In genomic region chr4:54091637-54092404, GRCh38 we compare ENCODE assay signal across 1 cellular context.
TF ChIP-seq lines count a peak whose summit lies in the region.

No MANE protein-coding gene starts in this region.

TF ChIP-seq in HEK293, 187 proteins besides CTCF, POLR2A, EP300 and RAD21 (continued from another document and continues in another):
- TF ChIP-seq GFI1B (tag by site-specific recombination; IDR thresholded peaks at IDR 0.05) (no peak), ZNF280C (tag by site-specific recombination; IDR thresholded peaks at IDR 0.05) (no peak), ELK4 (IDR thresholded peaks at IDR 0.05; ENCODE audit: borderline replicate concordance, low read depth, low read length) (no peak), ZSCAN4 (tag by site-specific recombination; IDR thresholded peaks at IDR 0.05) (no peak), SCRT2 (tag by site-specific recombination; IDR thresholded peaks at IDR 0.05) (peak; percentile 83), ZNF354C (tag by site-specific recombination; IDR thresholded peaks at IDR 0.05; ENCODE audit: borderline replicate concordance, low read depth) (no peak), ZNF624 (tag by site-specific recombination; IDR thresholded peaks at IDR 0.05) (no peak), ZNF121 (tag by site-specific recombination; IDR thresholded peaks at IDR 0.05) (no peak), ZBTB20 (tag by site-specific recombination; IDR thresholded peaks at IDR 0.05) (peak; percentile 22; the same call in 1 of the 2 replicates), SP3 (tag by site-specific recombination; IDR thresholded peaks at IDR 0.05) (no peak), ZNF555 (tag by site-specific recombination; conservative IDR thresholded peaks at IDR 0.05) (no peak), ZNF639 (tag by site-specific recombination; IDR thresholded peaks at IDR 0.05) (no peak), FEZF1 (tag by site-specific recombination; IDR thresholded peaks at IDR 0.05) (peak; percentile 51; the same call in 1 of the 2 replicates), PRDM2 (tag by site-specific recombination; IDR thresholded peaks at IDR 0.05; ENCODE audit: borderline replicate concordance) (no peak), ZNF23 (tag by site-specific recombination; IDR thresholded peaks at IDR 0.05; ENCODE audit: borderline replicate concordance) (no peak), IKZF3 (tag by site-specific recombination; IDR thresholded peaks at IDR 0.05) (no peak), ZNF404 (tag by site-specific recombination; IDR thresholded peaks at IDR 0.05) (no peak), ZNF510 (tag by site-specific recombination; IDR thresholded peaks at IDR 0.05; ENCODE audit: insufficient replicate concordance) (no peak), ZNF600 (tag by site-specific recombination; IDR thresholded peaks at IDR 0.05) (peak; percentile 72; the same call in 1 of the 2 replicates), INSM2 (tag by site-specific recombination; IDR thresholded peaks at IDR 0.05) (no peak), PBX3 (CRISPR knock-in tag; IDR thresholded peaks at IDR 0.05) (no peak), ZNF707 (tag by site-specific recombination; IDR thresholded peaks at IDR 0.05) (no peak), ZNF658 (tag by site-specific recombination; IDR thresholded peaks at IDR 0.05) (no peak), ZBTB26 (tag by site-specific recombination; optimal IDR thresholded peaks at IDR 0.05) (peak; percentile 93), ZNF626 (tag by site-specific recombination; IDR thresholded peaks at IDR 0.05) (no peak), ZNF302 (tag by site-specific recombination; IDR thresholded peaks at IDR 0.05; ENCODE audit: low read depth) (no peak), ZNF548 (tag by site-specific recombination; IDR thresholded peaks at IDR 0.05) (no peak), ZNF19 (tag by site-specific recombination; IDR thresholded peaks at IDR 0.05; ENCODE audit: low read depth) (no peak), ZNF133 (tag by site-specific recombination; IDR thresholded peaks at IDR 0.05) (no peak), ZNF792 (tag by site-specific recombination; IDR thresholded peaks at IDR 0.05) (no peak), ZNF585B (tag by site-specific recombination; IDR thresholded peaks at IDR 0.05) (no peak), ZNF488 (tag by site-specific recombination; IDR thresholded peaks at IDR 0.05) (no peak), ZIC2 (tag by site-specific recombination; IDR thresholded peaks at IDR 0.05) (no peak), SCRT1 (tag by site-specific recombination; IDR thresholded peaks at IDR 0.05; ENCODE audit: borderline replicate concordance) (no peak), ZNF280D (tag by site-specific recombination; IDR thresholded peaks at IDR 0.05) (no peak), ZNF202 (tag by site-specific recombination; IDR thresholded peaks at IDR 0.05; ENCODE audit: borderline replicate concordance) (no peak), ZNF292 (tag by site-specific recombination; IDR thresholded peaks at IDR 0.05; ENCODE audit: borderline replicate concordance, low read depth) (no peak), EGR2 (tag by site-specific recombination; IDR thresholded peaks at IDR 0.05; ENCODE audit: low read depth) (peak; percentile 90), ZNF157 (tag by site-specific recombination; IDR thresholded peaks at IDR 0.05) (no peak)
